ENCODE assay signal across 16 cellular contexts in the genomic region with DNA sequence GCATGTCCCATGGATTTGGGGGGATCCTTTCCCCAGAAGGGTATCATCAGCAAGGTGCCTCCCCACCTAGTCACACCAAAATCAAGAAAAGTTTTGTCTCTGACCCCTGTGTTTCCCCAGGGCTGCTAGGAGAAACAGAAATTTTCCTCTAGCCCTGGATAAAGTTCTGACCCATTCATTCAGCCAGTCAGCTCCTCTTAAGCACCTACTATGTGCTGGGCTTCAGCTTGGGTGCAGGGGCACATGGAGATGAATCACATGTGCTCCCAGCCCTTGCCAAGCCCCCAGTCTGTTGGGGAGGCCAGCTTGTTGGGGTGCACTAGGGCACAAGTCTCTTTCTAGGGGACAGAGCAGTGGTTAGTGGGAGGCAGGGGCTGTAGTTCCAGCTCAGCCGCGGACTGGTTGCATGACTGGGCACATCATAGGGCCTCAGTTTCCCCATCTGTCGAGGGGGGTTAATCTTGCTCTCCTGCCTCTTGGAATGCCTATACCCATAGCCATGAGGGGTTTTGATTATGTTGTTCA. TPM values are rescaled to one million over a fixed set of nuclear protein-coding genes. Genes with fewer than 3 reads are reported as not detected.
DNase-seq lines count a peak whose midpoint lies in the region; ATAC-seq and TF ChIP-seq lines count a peak whose summit lies in the region.
"Had no signal": no experiment of that assay in that cellular context is flagged by ENCODE, and none has a peak within 500 bp of the region (broad histone marks: within the 10 kb centered on the region; RNA-seq: fewer than 3 reads in every experiment).

No MANE protein-coding gene starts in this region.

- no peak for TF ChIP-seq POLR2A in spleen (IDR thresholded peaks at IDR 0.05)

- H3K4me3 ChIP-seq in heart right ventricle = no peak overlapping the region
- H3K4me3 ChIP-seq in neuronal stem cell (ENCODE audit: low read length in 2 of 2) = no peak overlapping the region
- H3K4me3 ChIP-seq in spleen = no peak overlapping the region
- H3K4me3 ChIP-seq: BLaER1 had no signal

- H2BK12ac ChIP-seq in neuronal stem cell (ENCODE audit: low read length) = no peak overlapping the region

- no peak overlapping the region for H2BK15ac ChIP-seq in neuronal stem cell (ENCODE audit: low read length)

- no peak overlapping the region for H3K18ac ChIP-seq in neuronal stem cell (ENCODE audit: low read length)

- no peak overlapping the region for H3K4me2 ChIP-seq in neuronal stem cell (ENCODE audit: insufficient read depth, low read length, poor library complexity, severe bottlenecking)
- H3K4me2 ChIP-seq: BLaER1 had no signal

- peak overlapping the region in 6 of 10 donors; percentile 10 to 97 (median 62) for H3K27ac ChIP-seq in heart right ventricle
- no peak overlapping the region for H3K27ac ChIP-seq in neuronal stem cell (replicated peaks; ENCODE audit: low read length)
- no peak overlapping the region for H3K27ac ChIP-seq in spleen
- H3K27ac ChIP-seq: BLaER1, HL-60 had no signal

- peaks cover 0 to 34% (median 0%) of the 10 kb centered on the region in 7 donors for H3K27me3 ChIP-seq in heart right ventricle
- no peaks in the 10 kb centered on the region for H3K27me3 ChIP-seq in neuronal stem cell (ENCODE audit: control insufficient read depth in 3 of 3, insufficient read depth in 3 of 3, low read depth in 1 of 3, low read length in 3 of 3)
- peaks cover 0 to 77% (median 20%) of the 10 kb centered on the region in 7 donors for H3K27me3 ChIP-seq in spleen (replicated peaks in 1 of 7)

- ATAC-seq in heart right ventricle = no peak
- no peak for ATAC-seq in left ventricle myocardium superior
- ATAC-seq in HG02885 (IDR thresholded peaks at IDR 0.05; ENCODE audit: poor library complexity, unreplicated experiment) = no peak

- H3K4ac ChIP-seq in neuronal stem cell (ENCODE audit: low read length) = no peak overlapping the region

- peak overlapping the region; percentile 9 for H3K14ac ChIP-seq in neuronal stem cell (ENCODE audit: low read length)

- no peak overlapping the region for H3K9ac ChIP-seq in neuronal stem cell (ENCODE audit: low read depth, low read length, poor library complexity)
- H3K9ac ChIP-seq: BLaER1 had no signal

- DNase-seq in heart right ventricle = no peak
- no peak for DNase-seq in left ventricle myocardium superior
- DNase-seq in chondrocyte (ENCODE audit: low spot score) = peak; percentile 48
- DNase-seq in neuronal stem cell (ENCODE audit: low spot score) = no peak
- peak; percentile 47 for DNase-seq in spleen
- no peak for DNase-seq in osteocyte (ENCODE audit: extremely low spot score, unreplicated experiment)
- DNase-seq: 8988T; AML-193; CD4-positive, CD25-positive, alpha-beta regulatory T cell; DMS53; GF-D8; HCEC 1CT; HFFc6 had no signal

- WGBS in heart right ventricle, 2 donors = 83 to 93% methylated on average over 3 of the region's 3 CpGs
- no CpG with 5 or more reads among the region's 3 CpGs for WGBS in neuronal stem cell (ENCODE audit: extremely low coverage in 2 of 2, insufficient read length in 2 of 2, insufficient replicate concordance in 1 of 2), 2 donors
- 88 to 91% (median 89%) methylated on average over 3 of the region's 3 CpGs for WGBS in spleen, 5 donors

- no peak overlapping the region for H4K91ac ChIP-seq in neuronal stem cell (ENCODE audit: low read depth, low read length, poor library complexity)

- H3K4me1 ChIP-seq in heart right ventricle = peaks cover 45 to 95% (median 78%) of the 10 kb centered on the region in 9 donors
- peaks cover 7 to 21% of the 10 kb centered on the region in 2 donors for H3K4me1 ChIP-seq in neuronal stem cell (ENCODE audit: control insufficient read depth in 2 of 2, insufficient read depth in 1 of 2, low read depth in 1 of 2, low read length in 2 of 2)
- peaks cover 8 to 62% (median 36%) of the 10 kb centered on the region in 6 donors for H3K4me1 ChIP-seq in spleen

- no peak overlapping the region for H4K8ac ChIP-seq in neuronal stem cell (ENCODE audit: low read depth, low read length)

- H3K4me3 Mint-ChIP-seq in chondrocyte (ENCODE audit: unreplicated experiment) (no peak overlapping the region), osteocyte (ENCODE audit: unreplicated experiment) (no peak overlapping the region)
- H3K4me3 Mint-ChIP-seq: CD4-positive, CD25-positive, alpha-beta regulatory T cell; HFFc6 had no signal

- H3K36me3 Mint-ChIP-seq in chondrocyte (ENCODE audit: low read depth) = peaks cover 2% of the 10 kb centered on the region
- peaks cover 3% of the 10 kb centered on the region for H3K36me3 Mint-ChIP-seq in osteocyte (ENCODE audit: unreplicated experiment)
- H3K36me3 Mint-ChIP-seq: CD4-positive, CD25-positive, alpha-beta regulatory T cell had no signal

- intact Hi-C loops in heart right ventricle (cut with DNase I) (no loop called here), left ventricle myocardium superior (cut with micrococcal nuclease) (no loop called here), spleen (cut with DNase I; ENCODE audit: low total_unique reads) (no loop called here)

- no peak overlapping the region for H2AK5ac ChIP-seq in neuronal stem cell (ENCODE audit: low read depth, low read length)

- H3K23ac ChIP-seq in neuronal stem cell (ENCODE audit: low read depth, low read length, poor library complexity) = no peak overlapping the region

- H2BK5ac ChIP-seq in neuronal stem cell (ENCODE audit: low read length) = no peak overlapping the region

- H3K9me3 Mint-ChIP-seq in chondrocyte (ENCODE audit: low read depth) (no peaks in the 10 kb centered on the region), osteocyte (ENCODE audit: unreplicated experiment) (no peaks in the 10 kb centered on the region)
- H3K9me3 Mint-ChIP-seq: HFFc6 had no signal

- no peak overlapping the region for H2AFZ ChIP-seq in neuronal stem cell (ENCODE audit: low read length)

- H3K9me3 ChIP-seq in heart right ventricle = no peaks in the 10 kb centered on the region
- no peaks in the 10 kb centered on the region for H3K9me3 ChIP-seq in neuronal stem cell (replicated peaks in 1 of 2; ENCODE audit: control insufficient read depth in 2 of 2, insufficient read depth in 1 of 2, low read depth in 1 of 2, low read length in 2 of 2)
- H3K9me3 ChIP-seq in spleen = no peaks in the 10 kb centered on the region
- H3K9me3 ChIP-seq: BLaER1 had no signal

- peaks cover 19% of the 10 kb centered on the region for H3K79me1 ChIP-seq in neuronal stem cell (ENCODE audit: low read depth, low read length)

- peaks cover 30% of the 10 kb centered on the region for H3K4me1 Mint-ChIP-seq in chondrocyte (ENCODE audit: low read depth)
- peaks cover 30% of the 10 kb centered on the region for H3K4me1 Mint-ChIP-seq in osteocyte (ENCODE audit: unreplicated experiment)

- H3K27ac Mint-ChIP-seq in chondrocyte (ENCODE audit: unreplicated experiment) (no peak overlapping the region), osteocyte (ENCODE audit: unreplicated experiment) (no peak overlapping the region)
- H3K27ac Mint-ChIP-seq: CD4-positive, CD25-positive, alpha-beta regulatory T cell; HFFc6 had no signal

- TF ChIP-seq CTCF in heart right ventricle (IDR thresholded peaks at IDR 0.05) (no peak), chondrocyte (IDR thresholded peaks at IDR 0.05) (no peak), spleen (IDR thresholded peaks at IDR 0.05 in 8 of 11, conservative IDR thresholded peaks at IDR 0.05 in 3 of 11) (no peak), osteocyte (IDR thresholded peaks at IDR 0.05) (no peak)

- no peak overlapping the region for H2BK120ac ChIP-seq in neuronal stem cell (ENCODE audit: low read depth, low read length)

- H3K27me3 Mint-ChIP-seq in chondrocyte (ENCODE audit: low read depth) (no peaks in the 10 kb centered on the region), osteocyte (ENCODE audit: unreplicated experiment) (no peaks in the 10 kb centered on the region)

- H3K36me3 ChIP-seq in heart right ventricle = peaks cover 0 to 7% (median 0%) of the 10 kb centered on the region in 9 donors
- peaks cover 2 to 5% of the 10 kb centered on the region in 2 donors for H3K36me3 ChIP-seq in neuronal stem cell (replicated peaks in 1 of 2; ENCODE audit: control insufficient read depth in 2 of 2, insufficient read depth in 2 of 2, low read length in 2 of 2)
- no peaks in the 10 kb centered on the region for H3K36me3 ChIP-seq in spleen

RNA-seq across cellular contexts. Expression of gene DAB2IP, which starts 3.9 kb away (rescaled TPM):
- 10 to 100 TPM; 48.1 to 71.1 (median 56.5) TPM for total RNA-seq in heart right ventricle
- polyA plus RNA-seq in heart right ventricle = 10 to 100 TPM; 18.1 to 36.5 TPM
- total RNA-seq in left ventricle myocardium superior = 54.8 TPM
- 36.6 to 66.7 TPM (median 58.5 TPM) in 3 replicates for total RNA-seq in chondrocyte
- 28.9 TPM for polyA plus RNA-seq in neuronal stem cell (2013, experiment 1 of 2)
- polyA plus RNA-seq in neuronal stem cell (2013, experiment 2 of 2) = 29.1 TPM
- total RNA-seq in spleen = 10 to 100 TPM; 34.1 to 83.0 (median 48.5) TPM
- polyA plus RNA-seq in spleen = 10 to 100 TPM in 1 of 3 donors, 1 to 10 TPM in 2; 5.0 to 24.2 (median 6.0) TPM
- 43.6 and 47.9 TPM in 2 replicates for total RNA-seq in osteocyte
- total RNA-seq: CD4-positive, CD25-positive, alpha-beta regulatory T cell had no signal
- polyA plus RNA-seq: CD4-positive, CD25-positive, alpha-beta regulatory T cell had no signal

Comparison
In these comparisons a context has a peak if more than half of its experiments do, and no peak if none do; other contexts are left out.
1. DNase-seq: peak in chondrocyte (single experiment) and spleen (single experiment); none in heart right ventricle (0 of 2), left ventricle myocardium superior (single experiment), neuronal stem cell (single experiment) and osteocyte (single experiment).
2. H3K27ac ChIP-seq: peak in heart right ventricle (6 of 10); none in neuronal stem cell (single experiment) and spleen (0 of 8).